21 cellular contexts compared by ENCODE assay signal in the genomic region with DNA sequence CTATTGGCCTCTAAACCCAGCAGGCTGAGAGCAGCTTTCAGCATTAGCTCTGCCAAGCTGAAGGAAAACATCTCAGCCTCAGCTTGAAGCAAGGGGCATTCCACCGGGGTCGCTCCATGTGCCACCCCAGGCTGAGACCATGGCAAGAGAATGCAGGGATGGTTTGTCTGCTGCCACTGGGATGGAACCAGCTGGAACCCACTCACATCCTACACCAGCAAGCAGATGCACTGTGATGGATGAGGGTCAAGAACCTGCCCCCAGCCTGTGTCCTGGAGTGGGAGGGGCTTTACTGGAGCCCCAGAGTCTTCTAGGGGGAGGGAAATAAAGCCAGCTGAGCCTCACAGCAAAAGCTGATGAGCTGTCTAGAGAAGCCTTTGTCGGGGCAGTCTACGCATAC.
"Had no signal": no experiment of that assay in that cellular context is flagged by ENCODE, and none has a peak within 500 bp of the region (broad histone marks: within the 10 kb centered on the region; RNA-seq: fewer than 3 reads in every experiment).

No MANE protein-coding gene starts in this region.

- H3K27ac ChIP-seq: KMS-11, SJSA1, SK-N-MC had no signal

- H3K36me3 ChIP-seq: SJSA1 had no signal

- H3K4me2 ChIP-seq: KMS-11 had no signal

- ATAC-seq: K562 had no signal

- H3K4me3 ChIP-seq: K562, SJSA1, SK-N-MC had no signal

- H3K36me3 Mint-ChIP-seq: IgD-negative memory B cell had no signal

- H3K9ac ChIP-seq: KMS-11 had no signal

- H3K27me3 ChIP-seq: SJSA1 had no signal

- DNase-seq: Kasumi-1, MM.1S, NCI-H1092 treated with DMSO at 0.1 percent for 48 hours, NCI-H1436, NCI-H187, NCI-H2029, NCI-H2081 treated with DMSO at 0.1 percent for 48 hours, NCI-H226, NCI-H446, NCI-H510A, NCI-H524 treated with DMSO at 0.1 percent for 48 hours, NCI-H69, NCI-H774, Right ventricle myocardium superior, RPMI8226, SIG-M5 had no signal
